ENCODE assay signal across 24 cellular contexts in genomic region chr7:110762514-110762913, GRCh38.
A peak's percentile ranks its signal among the peaks of the same experiment; 100 is the strongest.
DNase-seq lines count a peak whose midpoint lies in the region; ATAC-seq lines count a peak whose summit lies in the region.
"Had no signal": no experiment of that assay in that cellular context is flagged by ENCODE, and none has a peak within 500 bp of the region (broad histone marks: within the 10 kb centered on the region; RNA-seq: fewer than 3 reads in every experiment).

No MANE protein-coding gene starts in this region.

- no peak overlapping the region for H3K27ac Mint-ChIP-seq in stimulated activated naive CD8-positive, alpha-beta T cell treated with anti-CD3 and anti-CD28 coated beads, Interleukin-15, amount 100 ng/mL, for 72 hours
- H3K27ac Mint-ChIP-seq: activated CD4-positive, alpha-beta memory T cell treated with anti-CD3 and anti-CD28 coated beads for 36 hours; activated naive CD4-positive, alpha-beta T cell treated with anti-CD3 and anti-CD28 coated beads for 36 hours; activated T-helper 1 cell treated with anti-CD3 and anti-CD28 coated beads, Interleukin-12 subunit alpha, Interleukin-12 subunit beta, Interleukin-2, Interleukin-4 antibody, amounts not matched to agents 30 ng/mL and 10 ng/mL and 1 ng/mL, durations not matched to agents 14 hours and 24 hours and 36 hours; effector memory CD8-positive, alpha-beta T cell; memory B cell; stimulated activated naive CD8-positive, alpha-beta T cell treated with anti-CD3 and anti-CD28 coated beads, Interleukin-15, Interleukin-2, amounts not matched to agents 100 ng/mL and 50 ng/mL, for 24 hours had no signal

- no peaks in the 10 kb centered on the region for H3K9me3 Mint-ChIP-seq in stimulated activated naive CD8-positive, alpha-beta T cell treated with anti-CD3 and anti-CD28 coated beads, Interleukin-15, amount 100 ng/mL, for 72 hours
- H3K9me3 Mint-ChIP-seq: activated CD4-positive, alpha-beta memory T cell treated with anti-CD3 and anti-CD28 coated beads for 36 hours; activated naive CD4-positive, alpha-beta T cell treated with anti-CD3 and anti-CD28 coated beads for 36 hours; activated T-helper 1 cell treated with anti-CD3 and anti-CD28 coated beads, Interleukin-12 subunit alpha, Interleukin-12 subunit beta, Interleukin-2, Interleukin-4 antibody, amounts not matched to agents 30 ng/mL and 10 ng/mL and 1 ng/mL, durations not matched to agents 14 hours and 24 hours and 36 hours; effector memory CD8-positive, alpha-beta T cell; memory B cell; stimulated activated naive CD8-positive, alpha-beta T cell treated with anti-CD3 and anti-CD28 coated beads, Interleukin-15, Interleukin-2, amounts not matched to agents 100 ng/mL and 50 ng/mL, for 24 hours had no signal

- ATAC-seq in stimulated activated naive CD8-positive, alpha-beta T cell treated with anti-CD3 and anti-CD28 coated beads, Interleukin-15, amount 100 ng/mL, for 72 hours, result no peak
- ATAC-seq: activated CD4-positive, CD25-positive, alpha-beta regulatory T cell treated with anti-CD3 and anti-CD28 coated beads, Interleukin-2, amount 50 U/mL, for 24 hours; effector memory CD8-positive, alpha-beta T cell; left cardiac atrium had no signal

- DNase-seq in DMS79 (lab: John Stamatoyannopoulos, UW), result peak; percentile 22
- peak; percentile 97 for DNase-seq in NCI-H1092 treated with DMSO at 0.1 percent for 48 hours (lab: John Stamatoyannopoulos, UW)
- DNase-seq in NCI-H748 treated with DMSO at 0.1 percent for 48 hours (lab: John Stamatoyannopoulos, UW), result peak; percentile 81
- peak; percentile 35 for DNase-seq in left kidney (ENCODE audit: low read depth, low spot score)
- DNase-seq in iPS-NIHi7 (ENCODE audit: extremely low spot score), result no peak
- no peak for DNase-seq in stimulated activated naive CD8-positive, alpha-beta T cell treated with anti-CD3 and anti-CD28 coated beads, Interleukin-15, amount 100 ng/mL, for 72 hours
- no peak for DNase-seq in stimulated activated CD4-positive, alpha-beta T cell treated with anti-CD3 and anti-CD28 coated beads, Interleukin-4, amount 100 ng/mL, for 1 hour
- DNase-seq in SHP77 (lab: John Stamatoyannopoulos, UW), result no peak
- DNase-seq: activated CD4-positive, alpha-beta memory T cell treated with anti-CD3 and anti-CD28 coated beads for 36 hours; activated CD8-positive, alpha-beta memory T cell treated with anti-CD3 and anti-CD28 coated beads, Interleukin-2, amount 50 U/mL, for 4 hours; activated naive CD4-positive, alpha-beta T cell treated with anti-CD3 and anti-CD28 coated beads for 36 hours; C1 segment of cervical spinal cord; Caco-2; effector memory CD8-positive, alpha-beta T cell; Karpas-422; left cardiac atrium; NCI-H187; NCI-H510A; T-helper 1 cell; thyroid gland had no signal

- no peaks in the 10 kb centered on the region for H3K4me1 Mint-ChIP-seq in stimulated activated naive CD8-positive, alpha-beta T cell treated with anti-CD3 and anti-CD28 coated beads, Interleukin-15, amount 100 ng/mL, for 72 hours
- H3K4me1 Mint-ChIP-seq: memory B cell had no signal

- H3K27me3 Mint-ChIP-seq in stimulated activated naive CD8-positive, alpha-beta T cell treated with anti-CD3 and anti-CD28 coated beads, Interleukin-15, amount 100 ng/mL, for 72 hours, result no peaks in the 10 kb centered on the region
- H3K27me3 Mint-ChIP-seq: activated CD4-positive, alpha-beta memory T cell treated with anti-CD3 and anti-CD28 coated beads for 36 hours; effector memory CD8-positive, alpha-beta T cell; memory B cell; stimulated activated naive CD8-positive, alpha-beta T cell treated with anti-CD3 and anti-CD28 coated beads, Interleukin-15, Interleukin-2, amounts not matched to agents 100 ng/mL and 50 ng/mL, for 24 hours had no signal

- H3K4me3 Mint-ChIP-seq in stimulated activated naive CD8-positive, alpha-beta T cell treated with anti-CD3 and anti-CD28 coated beads, Interleukin-15, amount 100 ng/mL, for 72 hours, result no peak overlapping the region
- H3K4me3 Mint-ChIP-seq: activated CD4-positive, alpha-beta memory T cell treated with anti-CD3 and anti-CD28 coated beads for 36 hours; activated naive CD4-positive, alpha-beta T cell treated with anti-CD3 and anti-CD28 coated beads for 36 hours; activated T-helper 1 cell treated with anti-CD3 and anti-CD28 coated beads, Interleukin-12 subunit alpha, Interleukin-12 subunit beta, Interleukin-2, Interleukin-4 antibody, amounts not matched to agents 30 ng/mL and 10 ng/mL and 1 ng/mL, durations not matched to agents 14 hours and 24 hours and 36 hours; effector memory CD8-positive, alpha-beta T cell; memory B cell; stimulated activated naive CD8-positive, alpha-beta T cell treated with anti-CD3 and anti-CD28 coated beads, Interleukin-15, Interleukin-2, amounts not matched to agents 100 ng/mL and 50 ng/mL, for 24 hours had no signal

Comparison
In these comparisons a context has a peak if more than half of its experiments do, and no peak if none do; other contexts are left out.
1. DNase-seq: peak in DMS79 (single experiment), NCI-H1092 treated with DMSO at 0.1 percent for 48 hours (single experiment), NCI-H748 treated with DMSO at 0.1 percent for 48 hours (single experiment) and left kidney (single experiment); none in iPS-NIHi7 (single experiment), stimulated activated naive CD8-positive, alpha-beta T cell treated with anti-CD3 and anti-CD28 coated beads, Interleukin-15, amount 100 ng/mL, for 72 hours (0 of 2), stimulated activated CD4-positive, alpha-beta T cell treated with anti-CD3 and anti-CD28 coated beads, Interleukin-4, amount 100 ng/mL, for 1 hour (single experiment) and SHP77 (0 of 2).